Comparison of ENCODE assay signal across 30 cellular contexts in the genomic region with DNA sequence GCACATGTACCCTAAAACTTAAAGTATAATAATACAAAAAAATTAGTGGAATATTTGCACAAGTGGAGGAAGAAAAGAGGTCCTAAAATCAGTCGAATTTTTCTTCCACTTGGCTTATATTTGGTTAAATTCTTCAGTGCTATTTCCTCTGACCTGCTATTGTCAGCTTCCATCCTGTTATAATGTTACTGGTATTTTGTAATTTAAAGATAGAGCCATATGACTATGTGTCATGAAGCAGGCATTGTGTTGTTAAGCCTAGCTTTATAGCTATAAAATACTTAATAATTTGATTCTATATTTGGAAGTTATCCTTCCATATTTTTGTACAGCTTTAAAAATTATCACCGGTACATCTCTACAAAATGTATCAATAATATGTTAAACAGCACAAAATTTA.
"Had no signal": no experiment of that assay in that cellular context is flagged by ENCODE, and none has a peak within 500 bp of the region (broad histone marks: within the 10 kb centered on the region; RNA-seq: fewer than 3 reads in every experiment).

No MANE protein-coding gene starts in this region.

- ATAC-seq: activated CD4-positive, alpha-beta T cell treated with anti-CD3 and anti-CD28 coated beads for 36 hours; activated CD8-positive, alpha-beta memory T cell treated with anti-CD3 and anti-CD28 coated beads, Interleukin-2, amount 10 ng/mL, durations not matched to agents 7 days and 5 days; activated CD8-positive, alpha-beta T cell treated with anti-CD3 and anti-CD28 coated beads, Interleukin-2, amount 10 ng/mL, durations not matched to agents 7 days and 5 days; activated naive CD4-positive, alpha-beta T cell treated with anti-CD3 and anti-CD28 coated beads, Interleukin-2, amount 50 U/mL, for 72 hours; gastrocnemius medialis; heart left ventricle had no signal

- H3K27me3 Mint-ChIP-seq: activated CD4-positive, alpha-beta memory T cell treated with anti-CD3 and anti-CD28 coated beads for 36 hours; activated CD4-positive, alpha-beta T cell treated with anti-CD3 and anti-CD28 coated beads for 36 hours; activated CD4-positive, alpha-beta T cell treated with anti-CD3 and anti-CD28 coated beads, Interleukin-2, amount 10 ng/mL, durations not matched to agents 24 days and 14 days; activated CD8-positive, alpha-beta memory T cell treated with anti-CD3 and anti-CD28 coated beads, Interleukin-2, amount 10 ng/mL, durations not matched to agents 7 days and 5 days; activated naive CD8-positive, alpha-beta T cell treated with anti-CD3 and anti-CD28 coated beads, Interleukin-2, amount 10 ng/mL, durations not matched to agents 7 days and 5 days; brain; central memory CD8-positive, alpha-beta T cell had no signal

- H3K36me3 Mint-ChIP-seq: activated CD4-positive, alpha-beta memory T cell treated with anti-CD3 and anti-CD28 coated beads for 36 hours; activated CD8-positive, alpha-beta memory T cell treated with anti-CD3 and anti-CD28 coated beads, Interleukin-2, amount 10 ng/mL, durations not matched to agents 7 days and 5 days; activated naive CD4-positive, alpha-beta T cell treated with anti-CD3 and anti-CD28 coated beads, Interleukin-2, amount 50 U/mL, for 72 hours; activated naive CD8-positive, alpha-beta T cell treated with anti-CD3 and anti-CD28 coated beads, Interleukin-2, amount 10 ng/mL, durations not matched to agents 7 days and 5 days; brain had no signal

- H3K4me1 Mint-ChIP-seq: activated CD4-positive, alpha-beta T cell treated with anti-CD3 and anti-CD28 coated beads for 36 hours; activated CD4-positive, alpha-beta T cell treated with anti-CD3 and anti-CD28 coated beads, Interleukin-2, amount 10 ng/mL, durations not matched to agents 24 days and 14 days; activated CD8-positive, alpha-beta memory T cell treated with anti-CD3 and anti-CD28 coated beads, Interleukin-2, amount 10 ng/mL, durations not matched to agents 7 days and 5 days; activated naive CD8-positive, alpha-beta T cell treated with anti-CD3 and anti-CD28 coated beads, Interleukin-2, amount 10 ng/mL, durations not matched to agents 7 days and 5 days; central memory CD8-positive, alpha-beta T cell; endodermal cell had no signal

- H3K4me3 Mint-ChIP-seq: activated CD4-positive, alpha-beta memory T cell treated with anti-CD3 and anti-CD28 coated beads for 36 hours; activated CD4-positive, alpha-beta T cell treated with anti-CD3 and anti-CD28 coated beads for 36 hours; activated CD4-positive, alpha-beta T cell treated with anti-CD3 and anti-CD28 coated beads, Interleukin-2, amount 10 ng/mL, durations not matched to agents 24 days and 14 days; activated CD8-positive, alpha-beta memory T cell treated with anti-CD3 and anti-CD28 coated beads, Interleukin-2, amount 10 ng/mL, durations not matched to agents 7 days and 5 days; activated CD8-positive, alpha-beta T cell treated with anti-CD3 and anti-CD28 coated beads, Interleukin-2, amount 10 ng/mL, durations not matched to agents 7 days and 5 days; activated naive CD4-positive, alpha-beta T cell treated with anti-CD3 and anti-CD28 coated beads for 36 hours; activated naive CD8-positive, alpha-beta T cell treated with anti-CD3 and anti-CD28 coated beads, Interleukin-2, amount 10 ng/mL, durations not matched to agents 7 days and 5 days; activated T-helper 1 cell treated with anti-CD3 and anti-CD28 coated beads, Interleukin-12 subunit alpha, Interleukin-12 subunit beta, Interleukin-2, Interleukin-4 antibody, amounts not matched to agents 30 ng/mL and 10 ng/mL and 1 ng/mL, durations not matched to agents 14 hours and 24 hours and 36 hours; brain; central memory CD8-positive, alpha-beta T cell; endodermal cell had no signal

- H3K36me3 ChIP-seq: ascending aorta, breast epithelium, esophagus muscularis mucosa, gastrocnemius medialis, heart left ventricle had no signal

- H3K9me3 Mint-ChIP-seq: activated CD4-positive, alpha-beta T cell treated with anti-CD3 and anti-CD28 coated beads, Interleukin-2, amount 10 ng/mL, durations not matched to agents 24 days and 14 days; activated naive CD4-positive, alpha-beta T cell treated with anti-CD3 and anti-CD28 coated beads for 36 hours; activated T-helper 1 cell treated with anti-CD3 and anti-CD28 coated beads, Interleukin-12 subunit alpha, Interleukin-12 subunit beta, Interleukin-2, Interleukin-4 antibody, amounts not matched to agents 30 ng/mL and 10 ng/mL and 1 ng/mL, durations not matched to agents 14 hours and 24 hours and 36 hours; activated T-helper 2 cell treated with anti-CD3 and anti-CD28 coated beads, Interferon-gamma antibody, Interleukin-2, Interleukin-4, amounts not matched to agents 10 μg/mL and 5 μg/mL and 100 μg/mL, durations not matched to agents 14 hours and 24 hours and 36 hours; endodermal cell had no signal

- DNase-seq: activated CD4-positive, alpha-beta memory T cell treated with anti-CD3 and anti-CD28 coated beads for 36 hours; activated CD4-positive, alpha-beta T cell treated with anti-CD3 and anti-CD28 coated beads for 36 hours; activated CD4-positive, alpha-beta T cell treated with anti-CD3 and anti-CD28 coated beads, Interleukin-2, amount 10 ng/mL, durations not matched to agents 24 days and 14 days; activated CD4-positive, CD25-positive, alpha-beta regulatory T cell; activated CD4-positive, CD25-positive, alpha-beta regulatory T cell treated with anti-CD3 and anti-CD28 coated beads, Interleukin-2, amount 50 U/mL, for 72 hours; activated CD8-positive, alpha-beta memory T cell treated with anti-CD3 and anti-CD28 coated beads, Interleukin-2, amount 10 ng/mL, durations not matched to agents 7 days and 5 days; activated CD8-positive, alpha-beta memory T cell treated with anti-CD3 and anti-CD28 coated beads, Interleukin-2, amount 50 U/mL, for 4 hours; activated CD8-positive, alpha-beta T cell treated with anti-CD3 and anti-CD28 coated beads, Interleukin-2, amount 10 ng/mL, durations not matched to agents 7 days and 5 days; activated effector memory CD4-positive, alpha-beta T cell treated with anti-CD3 and anti-CD28 coated beads, Interleukin-2, amount 50 U/mL, for 16 hours; activated naive CD4-positive, alpha-beta T cell treated with anti-CD3 and anti-CD28 coated beads for 36 hours; activated naive CD8-positive, alpha-beta T cell treated with anti-CD3 and anti-CD28 coated beads, Interleukin-2, amount 10 ng/mL, durations not matched to agents 7 days and 5 days; activated T-cell treated with anti-CD3 and anti-CD28 coated beads, Interleukin-2, amount 50 U/mL, for 1 hour; activated T-cell treated with anti-CD3 and anti-CD28 coated beads, Interleukin-2, amount 50 U/mL, for 48 hours; cortex of kidney; dorsolateral prefrontal cortex; effector memory CD4-positive, alpha-beta T cell; endodermal cell; erythroblast; gastrocnemius medialis; glutamatergic neuron; heart left ventricle; T-helper 2 cell had no signal

- H3K4me1 ChIP-seq: ascending aorta, breast epithelium, gastrocnemius medialis had no signal

- H3K4me3 ChIP-seq: ascending aorta, breast epithelium, dorsolateral prefrontal cortex, esophagus muscularis mucosa, gastrocnemius medialis, heart left ventricle had no signal

- H3K27me3 ChIP-seq: ascending aorta, breast epithelium, dorsolateral prefrontal cortex, esophagus muscularis mucosa, gastrocnemius medialis, heart left ventricle had no signal

- H3K27ac ChIP-seq: ascending aorta, breast epithelium, dorsolateral prefrontal cortex, esophagus muscularis mucosa, gastrocnemius medialis, heart left ventricle had no signal

- H3K9me3 ChIP-seq: ascending aorta, breast epithelium, esophagus muscularis mucosa, gastrocnemius medialis, heart left ventricle had no signal

- H3K27ac Mint-ChIP-seq: activated CD4-positive, alpha-beta memory T cell treated with anti-CD3 and anti-CD28 coated beads for 36 hours; activated CD4-positive, alpha-beta T cell treated with anti-CD3 and anti-CD28 coated beads for 36 hours; activated CD4-positive, alpha-beta T cell treated with anti-CD3 and anti-CD28 coated beads, Interleukin-2, amount 10 ng/mL, durations not matched to agents 24 days and 14 days; activated CD8-positive, alpha-beta memory T cell treated with anti-CD3 and anti-CD28 coated beads, Interleukin-2, amount 10 ng/mL, durations not matched to agents 7 days and 5 days; activated CD8-positive, alpha-beta T cell treated with anti-CD3 and anti-CD28 coated beads, Interleukin-2, amount 10 ng/mL, durations not matched to agents 7 days and 5 days; activated naive CD4-positive, alpha-beta T cell treated with anti-CD3 and anti-CD28 coated beads for 36 hours; activated naive CD4-positive, alpha-beta T cell treated with anti-CD3 and anti-CD28 coated beads, Interleukin-2, amount 50 U/mL, for 72 hours; activated naive CD8-positive, alpha-beta T cell treated with anti-CD3 and anti-CD28 coated beads, Interleukin-2, amount 10 ng/mL, durations not matched to agents 7 days and 5 days; activated T-helper 1 cell treated with anti-CD3 and anti-CD28 coated beads, Interleukin-12 subunit alpha, Interleukin-12 subunit beta, Interleukin-2, Interleukin-4 antibody, amounts not matched to agents 30 ng/mL and 10 ng/mL and 1 ng/mL, durations not matched to agents 14 hours and 24 hours and 36 hours; activated T-helper 2 cell treated with anti-CD3 and anti-CD28 coated beads, Interferon-gamma antibody, Interleukin-2, Interleukin-4, amounts not matched to agents 10 μg/mL and 5 μg/mL and 100 μg/mL, durations not matched to agents 14 hours and 24 hours and 36 hours; brain; endodermal cell had no signal
